Comparison of ENCODE assay signal across 2 cellular contexts in the genomic region with DNA sequence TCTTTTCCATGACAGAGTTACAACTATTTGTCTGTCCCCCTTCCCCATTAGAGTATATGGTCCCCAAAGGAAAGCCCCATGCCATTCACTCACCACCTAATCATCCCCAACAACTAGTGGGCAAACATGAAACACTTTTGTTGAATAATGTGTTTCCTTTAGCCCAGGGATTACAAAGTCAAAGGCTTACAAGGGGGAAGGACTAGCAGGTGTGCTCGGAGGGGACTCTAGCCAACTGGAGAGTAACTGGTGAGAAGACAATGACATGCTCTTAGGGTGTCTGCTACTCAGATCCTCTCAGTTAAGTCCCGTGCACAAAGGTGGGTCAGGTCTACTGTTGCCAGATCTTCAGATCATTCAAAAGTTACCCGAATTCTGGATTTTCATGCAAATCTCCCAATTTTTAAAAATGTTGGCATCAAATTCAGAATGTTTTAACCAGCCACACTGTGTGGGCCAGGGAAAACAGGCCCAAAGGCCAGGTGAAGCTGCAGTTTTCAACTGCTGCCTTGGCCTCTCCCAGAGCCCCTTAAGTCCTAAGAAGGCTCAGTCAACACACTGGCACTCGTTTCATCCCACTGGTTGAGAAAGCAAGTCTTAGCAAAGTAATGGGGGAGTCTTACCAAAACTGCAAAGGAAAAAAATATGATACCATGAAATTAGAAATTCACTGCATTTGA.
TF ChIP-seq lines count a peak whose summit lies in the region.

No MANE protein-coding gene starts in this region.

TF ChIP-seq in HepG2, 621 proteins besides CTCF, POLR2A, EP300 and RAD21:
- TF ChIP-seq ZNF570 (CRISPR knock-in tag; IDR thresholded peaks at IDR 0.05; ENCODE audit: borderline replicate concordance) (no peak), ZFX (CRISPR knock-in tag; IDR thresholded peaks at IDR 0.05; ENCODE audit: low read depth) (no peak), ZNF737 (CRISPR knock-in tag; IDR thresholded peaks at IDR 0.05; ENCODE audit: borderline replicate concordance) (no peak), SMAD3 (CRISPR knock-in tag; IDR thresholded peaks at IDR 0.05) (no peak), HOXA9 (CRISPR knock-in tag; IDR thresholded peaks at IDR 0.05; ENCODE audit: borderline replicate concordance) (no peak), HNRNPLL (IDR thresholded peaks at IDR 0.05; ENCODE audit: low read depth, low read length, poor library complexity, severe bottlenecking) (no peak), HOXA5 (CRISPR knock-in tag; IDR thresholded peaks at IDR 0.05) (no peak), ZNF567 (CRISPR knock-in tag; IDR thresholded peaks at IDR 0.05; ENCODE audit: borderline replicate concordance) (no peak), ZNF83 (CRISPR knock-in tag; IDR thresholded peaks at IDR 0.05; ENCODE audit: borderline replicate concordance) (no peak), REXO4 (CRISPR knock-in tag; IDR thresholded peaks at IDR 0.05; ENCODE audit: borderline replicate concordance) (no peak), ZNF235 (CRISPR knock-in tag; IDR thresholded peaks at IDR 0.05; ENCODE audit: borderline replicate concordance) (no peak), ESRRA (CRISPR knock-in tag; IDR thresholded peaks at IDR 0.05; ENCODE audit: low read depth) (no peak)
- TF ChIP-seq, protein P1, sequence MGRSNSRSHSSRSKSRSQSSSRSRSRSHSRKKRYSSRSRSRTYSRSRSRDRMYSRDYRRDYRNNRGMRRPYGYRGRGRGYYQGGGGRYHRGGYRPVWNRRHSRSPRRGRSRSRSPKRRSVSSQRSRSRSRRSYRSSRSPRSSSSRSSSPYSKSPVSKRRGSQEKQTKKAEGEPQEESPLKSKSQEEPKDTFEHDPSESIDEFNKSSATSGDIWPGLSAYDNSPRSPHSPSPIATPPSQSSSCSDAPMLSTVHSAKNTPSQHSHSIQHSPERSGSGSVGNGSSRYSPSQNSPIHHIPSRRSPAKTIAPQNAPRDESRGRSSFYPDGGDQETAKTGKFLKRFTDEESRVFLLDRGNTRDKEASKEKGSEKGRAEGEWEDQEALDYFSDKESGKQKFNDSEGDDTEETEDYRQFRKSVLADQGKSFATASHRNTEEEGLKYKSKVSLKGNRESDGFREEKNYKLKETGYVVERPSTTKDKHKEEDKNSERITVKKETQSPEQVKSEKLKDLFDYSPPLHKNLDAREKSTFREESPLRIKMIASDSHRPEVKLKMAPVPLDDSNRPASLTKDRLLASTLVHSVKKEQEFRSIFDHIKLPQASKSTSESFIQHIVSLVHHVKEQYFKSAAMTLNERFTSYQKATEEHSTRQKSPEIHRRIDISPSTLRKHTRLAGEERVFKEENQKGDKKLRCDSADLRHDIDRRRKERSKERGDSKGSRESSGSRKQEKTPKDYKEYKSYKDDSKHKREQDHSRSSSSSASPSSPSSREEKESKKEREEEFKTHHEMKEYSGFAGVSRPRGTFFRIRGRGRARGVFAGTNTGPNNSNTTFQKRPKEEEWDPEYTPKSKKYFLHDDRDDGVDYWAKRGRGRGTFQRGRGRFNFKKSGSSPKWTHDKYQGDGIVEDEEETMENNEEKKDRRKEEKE (IDR thresholded peaks at IDR 0.05): no peak
- TF ChIP-seq, protein P2, sequence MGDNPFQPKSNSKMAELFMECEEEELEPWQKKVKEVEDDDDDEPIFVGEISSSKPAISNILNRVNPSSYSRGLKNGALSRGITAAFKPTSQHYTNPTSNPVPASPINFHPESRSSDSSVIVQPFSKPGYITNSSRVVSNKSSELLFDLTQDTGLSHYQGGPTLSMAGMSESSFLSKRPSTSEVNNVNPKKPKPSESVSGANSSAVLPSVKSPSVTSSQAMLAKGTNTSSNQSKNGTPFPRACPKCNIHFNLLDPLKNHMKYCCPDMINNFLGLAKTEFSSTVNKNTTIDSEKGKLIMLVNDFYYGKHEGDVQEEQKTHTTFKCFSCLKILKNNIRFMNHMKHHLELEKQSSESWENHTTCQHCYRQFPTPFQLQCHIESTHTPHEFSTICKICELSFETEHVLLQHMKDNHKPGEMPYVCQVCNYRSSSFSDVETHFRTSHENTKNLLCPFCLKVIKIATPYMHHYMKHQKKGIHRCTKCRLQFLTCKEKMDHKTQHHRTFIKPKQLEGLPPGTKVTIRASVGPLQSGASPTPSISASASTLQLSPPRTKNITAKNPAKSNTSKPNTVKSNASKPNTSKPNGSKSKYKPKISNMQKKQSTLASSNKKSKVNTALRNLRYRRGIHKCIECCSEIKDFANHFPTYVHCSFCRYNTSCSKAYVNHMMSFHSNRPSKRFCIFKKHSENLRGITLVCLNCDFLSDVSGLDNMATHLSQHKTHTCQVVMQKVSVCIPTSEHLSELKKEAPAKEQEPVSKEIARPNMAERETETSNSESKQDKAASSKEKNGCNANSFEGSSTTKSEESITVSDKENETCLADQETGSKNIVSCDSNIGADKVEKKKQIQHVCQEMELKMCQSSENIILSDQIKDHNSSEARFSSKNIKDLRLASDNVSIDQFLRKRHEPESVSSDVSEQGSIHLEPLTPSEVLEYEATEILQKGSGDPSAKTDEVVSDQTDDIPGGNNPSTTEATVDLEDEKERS (CRISPR knock-in tag; IDR thresholded peaks at IDR 0.05): no peak
- TF ChIP-seq, protein P3, sequence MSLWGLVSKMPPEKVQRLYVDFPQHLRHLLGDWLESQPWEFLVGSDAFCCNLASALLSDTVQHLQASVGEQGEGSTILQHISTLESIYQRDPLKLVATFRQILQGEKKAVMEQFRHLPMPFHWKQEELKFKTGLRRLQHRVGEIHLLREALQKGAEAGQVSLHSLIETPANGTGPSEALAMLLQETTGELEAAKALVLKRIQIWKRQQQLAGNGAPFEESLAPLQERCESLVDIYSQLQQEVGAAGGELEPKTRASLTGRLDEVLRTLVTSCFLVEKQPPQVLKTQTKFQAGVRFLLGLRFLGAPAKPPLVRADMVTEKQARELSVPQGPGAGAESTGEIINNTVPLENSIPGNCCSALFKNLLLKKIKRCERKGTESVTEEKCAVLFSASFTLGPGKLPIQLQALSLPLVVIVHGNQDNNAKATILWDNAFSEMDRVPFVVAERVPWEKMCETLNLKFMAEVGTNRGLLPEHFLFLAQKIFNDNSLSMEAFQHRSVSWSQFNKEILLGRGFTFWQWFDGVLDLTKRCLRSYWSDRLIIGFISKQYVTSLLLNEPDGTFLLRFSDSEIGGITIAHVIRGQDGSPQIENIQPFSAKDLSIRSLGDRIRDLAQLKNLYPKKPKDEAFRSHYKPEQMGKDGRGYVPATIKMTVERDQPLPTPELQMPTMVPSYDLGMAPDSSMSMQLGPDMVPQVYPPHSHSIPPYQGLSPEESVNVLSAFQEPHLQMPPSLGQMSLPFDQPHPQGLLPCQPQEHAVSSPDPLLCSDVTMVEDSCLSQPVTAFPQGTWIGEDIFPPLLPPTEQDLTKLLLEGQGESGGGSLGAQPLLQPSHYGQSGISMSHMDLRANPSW (CRISPR knock-in tag; IDR thresholded peaks at IDR 0.05; ENCODE audit: borderline replicate concordance): no peak
- TF ChIP-seq, protein P4, sequence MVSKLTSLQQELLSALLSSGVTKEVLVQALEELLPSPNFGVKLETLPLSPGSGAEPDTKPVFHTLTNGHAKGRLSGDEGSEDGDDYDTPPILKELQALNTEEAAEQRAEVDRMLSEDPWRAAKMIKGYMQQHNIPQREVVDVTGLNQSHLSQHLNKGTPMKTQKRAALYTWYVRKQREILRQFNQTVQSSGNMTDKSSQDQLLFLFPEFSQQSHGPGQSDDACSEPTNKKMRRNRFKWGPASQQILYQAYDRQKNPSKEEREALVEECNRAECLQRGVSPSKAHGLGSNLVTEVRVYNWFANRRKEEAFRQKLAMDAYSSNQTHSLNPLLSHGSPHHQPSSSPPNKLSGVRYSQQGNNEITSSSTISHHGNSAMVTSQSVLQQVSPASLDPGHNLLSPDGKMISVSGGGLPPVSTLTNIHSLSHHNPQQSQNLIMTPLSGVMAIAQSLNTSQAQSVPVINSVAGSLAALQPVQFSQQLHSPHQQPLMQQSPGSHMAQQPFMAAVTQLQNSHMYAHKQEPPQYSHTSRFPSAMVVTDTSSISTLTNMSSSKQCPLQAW (CRISPR knock-in tag; IDR thresholded peaks at IDR 0.05): no peak

TF ChIP-seq in SK-N-SH treated with all-trans-retinoic acid at 6 μM for 48 hours, 23 proteins besides CTCF, POLR2A, EP300 and RAD21:
- no peak for TF ChIP-seq ZFP3 (CRISPR knock-in tag; IDR thresholded peaks at IDR 0.05)
- TF ChIP-seq, protein P5, sequence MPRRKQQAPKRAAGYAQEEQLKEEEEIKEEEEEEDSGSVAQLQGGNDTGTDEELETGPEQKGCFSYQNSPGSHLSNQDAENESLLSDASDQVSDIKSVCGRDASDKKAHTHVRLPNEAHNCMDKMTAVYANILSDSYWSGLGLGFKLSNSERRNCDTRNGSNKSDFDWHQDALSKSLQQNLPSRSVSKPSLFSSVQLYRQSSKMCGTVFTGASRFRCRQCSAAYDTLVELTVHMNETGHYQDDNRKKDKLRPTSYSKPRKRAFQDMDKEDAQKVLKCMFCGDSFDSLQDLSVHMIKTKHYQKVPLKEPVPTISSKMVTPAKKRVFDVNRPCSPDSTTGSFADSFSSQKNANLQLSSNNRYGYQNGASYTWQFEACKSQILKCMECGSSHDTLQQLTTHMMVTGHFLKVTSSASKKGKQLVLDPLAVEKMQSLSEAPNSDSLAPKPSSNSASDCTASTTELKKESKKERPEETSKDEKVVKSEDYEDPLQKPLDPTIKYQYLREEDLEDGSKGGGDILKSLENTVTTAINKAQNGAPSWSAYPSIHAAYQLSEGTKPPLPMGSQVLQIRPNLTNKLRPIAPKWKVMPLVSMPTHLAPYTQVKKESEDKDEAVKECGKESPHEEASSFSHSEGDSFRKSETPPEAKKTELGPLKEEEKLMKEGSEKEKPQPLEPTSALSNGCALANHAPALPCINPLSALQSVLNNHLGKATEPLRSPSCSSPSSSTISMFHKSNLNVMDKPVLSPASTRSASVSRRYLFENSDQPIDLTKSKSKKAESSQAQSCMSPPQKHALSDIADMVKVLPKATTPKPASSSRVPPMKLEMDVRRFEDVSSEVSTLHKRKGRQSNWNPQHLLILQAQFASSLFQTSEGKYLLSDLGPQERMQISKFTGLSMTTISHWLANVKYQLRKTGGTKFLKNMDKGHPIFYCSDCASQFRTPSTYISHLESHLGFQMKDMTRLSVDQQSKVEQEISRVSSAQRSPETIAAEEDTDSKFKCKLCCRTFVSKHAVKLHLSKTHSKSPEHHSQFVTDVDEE (CRISPR knock-in tag; IDR thresholded peaks at IDR 0.05): no peak
- TF ChIP-seq, protein P6, sequence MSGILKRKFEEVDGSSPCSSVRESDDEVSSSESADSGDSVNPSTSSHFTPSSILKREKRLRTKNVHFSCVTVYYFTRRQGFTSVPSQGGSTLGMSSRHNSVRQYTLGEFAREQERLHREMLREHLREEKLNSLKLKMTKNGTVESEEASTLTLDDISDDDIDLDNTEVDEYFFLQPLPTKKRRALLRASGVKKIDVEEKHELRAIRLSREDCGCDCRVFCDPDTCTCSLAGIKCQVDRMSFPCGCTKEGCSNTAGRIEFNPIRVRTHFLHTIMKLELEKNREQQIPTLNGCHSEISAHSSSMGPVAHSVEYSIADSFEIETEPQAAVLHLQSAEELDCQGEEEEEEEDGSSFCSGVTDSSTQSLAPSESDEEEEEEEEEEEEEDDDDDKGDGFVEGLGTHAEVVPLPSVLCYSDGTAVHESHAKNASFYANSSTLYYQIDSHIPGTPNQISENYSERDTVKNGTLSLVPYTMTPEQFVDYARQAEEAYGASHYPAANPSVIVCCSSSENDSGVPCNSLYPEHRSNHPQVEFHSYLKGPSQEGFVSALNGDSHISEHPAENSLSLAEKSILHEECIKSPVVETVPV (CRISPR knock-in tag; IDR thresholded peaks at IDR 0.05): 0 out of 2 replicates have a peak, but pooled peaks have one; percentile 10
- TF ChIP-seq GLIS3 (CRISPR knock-in tag; IDR thresholded peaks at IDR 0.05): peak; percentile 68; the same call in 1 of the 2 replicates
- no peak for TF ChIP-seq TCF4 (CRISPR knock-in tag; IDR thresholded peaks at IDR 0.05; ENCODE audit: borderline replicate concordance)
- TF ChIP-seq RARB (CRISPR knock-in tag; IDR thresholded peaks at IDR 0.05): peak; percentile 48; the same call in 1 of the 2 replicates
- TF ChIP-seq ZNF70 (CRISPR knock-in tag; IDR thresholded peaks at IDR 0.05): no peak
- TF ChIP-seq SNAI2 (CRISPR knock-in tag; IDR thresholded peaks at IDR 0.05): no peak
- no peak for TF ChIP-seq CREB5 (CRISPR knock-in tag; IDR thresholded peaks at IDR 0.05; ENCODE audit: low read depth)
- no peak for TF ChIP-seq ARNTL (CRISPR knock-in tag; IDR thresholded peaks at IDR 0.05; ENCODE audit: borderline replicate concordance, low read depth)
- no peak for TF ChIP-seq ZNF565 (CRISPR knock-in tag; conservative IDR thresholded peaks at IDR 0.05; ENCODE audit: low read depth)
TF ChIP-seq in SK-N-SH treated with all-trans-retinoic acid at 6 μM for 48 hours: peak in this region for 3.
